ENCODE assay signal across 1 cellular context in genomic region chr6:41325446-41326066, GRCh38.
TF ChIP-seq lines count a peak whose summit lies in the region.

No MANE protein-coding gene starts in this region.

TF ChIP-seq in K562, 482 proteins besides CTCF, POLR2A, EP300 and RAD21 (continued from another document and continues in another):
- no peak for TF ChIP-seq ZNF589 (CRISPR knock-in tag; IDR thresholded peaks at IDR 0.05; ENCODE audit: low read depth)
- TF ChIP-seq PATZ1 (CRISPR knock-in tag; IDR thresholded peaks at IDR 0.05; ENCODE audit: borderline replicate concordance), result no peak
- no peak for TF ChIP-seq SUPT5H (IDR thresholded peaks at IDR 0.05)
- TF ChIP-seq, protein P1, sequence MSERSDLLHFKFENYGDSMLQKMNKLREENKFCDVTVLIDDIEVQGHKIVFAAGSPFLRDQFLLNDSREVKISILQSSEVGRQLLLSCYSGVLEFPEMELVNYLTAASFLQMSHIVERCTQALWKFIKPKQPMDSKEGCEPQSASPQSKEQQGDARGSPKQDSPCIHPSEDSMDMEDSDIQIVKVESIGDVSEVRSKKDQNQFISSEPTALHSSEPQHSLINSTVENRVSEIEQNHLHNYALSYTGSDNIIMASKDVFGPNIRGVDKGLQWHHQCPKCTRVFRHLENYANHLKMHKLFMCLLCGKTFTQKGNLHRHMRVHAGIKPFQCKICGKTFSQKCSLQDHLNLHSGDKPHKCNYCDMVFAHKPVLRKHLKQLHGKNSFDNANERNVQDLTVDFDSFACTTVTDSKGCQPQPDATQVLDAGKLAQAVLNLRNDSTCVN (CRISPR knock-in tag; IDR thresholded peaks at IDR 0.05), result no peak
- TF ChIP-seq RBFOX2 (IDR thresholded peaks at IDR 0.05; ENCODE audit: low read depth, low read length), result no peak
- TF ChIP-seq, protein P2, sequence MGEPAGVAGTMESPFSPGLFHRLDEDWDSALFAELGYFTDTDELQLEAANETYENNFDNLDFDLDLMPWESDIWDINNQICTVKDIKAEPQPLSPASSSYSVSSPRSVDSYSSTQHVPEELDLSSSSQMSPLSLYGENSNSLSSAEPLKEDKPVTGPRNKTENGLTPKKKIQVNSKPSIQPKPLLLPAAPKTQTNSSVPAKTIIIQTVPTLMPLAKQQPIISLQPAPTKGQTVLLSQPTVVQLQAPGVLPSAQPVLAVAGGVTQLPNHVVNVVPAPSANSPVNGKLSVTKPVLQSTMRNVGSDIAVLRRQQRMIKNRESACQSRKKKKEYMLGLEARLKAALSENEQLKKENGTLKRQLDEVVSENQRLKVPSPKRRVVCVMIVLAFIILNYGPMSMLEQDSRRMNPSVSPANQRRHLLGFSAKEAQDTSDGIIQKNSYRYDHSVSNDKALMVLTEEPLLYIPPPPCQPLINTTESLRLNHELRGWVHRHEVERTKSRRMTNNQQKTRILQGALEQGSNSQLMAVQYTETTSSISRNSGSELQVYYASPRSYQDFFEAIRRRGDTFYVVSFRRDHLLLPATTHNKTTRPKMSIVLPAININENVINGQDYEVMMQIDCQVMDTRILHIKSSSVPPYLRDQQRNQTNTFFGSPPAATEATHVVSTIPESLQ (CRISPR knock-in tag; IDR thresholded peaks at IDR 0.05), result no peak
- no peak for TF ChIP-seq FOS (IDR thresholded peaks at IDR 0.05; ENCODE audit: extremely low read depth, insufficient read length)
- TF ChIP-seq ASH1L (IDR thresholded peaks at IDR 0.05; ENCODE audit: borderline replicate concordance, low read depth, partially characterized antibody), result no peak
- no peak for TF ChIP-seq SMC3 (conservative IDR thresholded peaks at IDR 0.05; ENCODE audit: insufficient read depth, low read depth, low read length)
- TF ChIP-seq NFXL1 (CRISPR knock-in tag; IDR thresholded peaks at IDR 0.05), result no peak
- TF ChIP-seq ZNF239 (CRISPR knock-in tag; IDR thresholded peaks at IDR 0.05), result no peak
- no peak for TF ChIP-seq ZNF280B (CRISPR knock-in tag; IDR thresholded peaks at IDR 0.05)
- TF ChIP-seq SMARCE1 (IDR thresholded peaks at IDR 0.05), result peak; percentile 70; the same call in 1 of the 2 replicates
- TF ChIP-seq ZNF24 (IDR thresholded peaks at IDR 0.05), result no peak
- TF ChIP-seq FOXJ3 (CRISPR knock-in tag; IDR thresholded peaks at IDR 0.05), result no peak
- TF ChIP-seq BACH1 (tag; IDR thresholded peaks at IDR 0.05), result no peak
- TF ChIP-seq, protein P3, sequence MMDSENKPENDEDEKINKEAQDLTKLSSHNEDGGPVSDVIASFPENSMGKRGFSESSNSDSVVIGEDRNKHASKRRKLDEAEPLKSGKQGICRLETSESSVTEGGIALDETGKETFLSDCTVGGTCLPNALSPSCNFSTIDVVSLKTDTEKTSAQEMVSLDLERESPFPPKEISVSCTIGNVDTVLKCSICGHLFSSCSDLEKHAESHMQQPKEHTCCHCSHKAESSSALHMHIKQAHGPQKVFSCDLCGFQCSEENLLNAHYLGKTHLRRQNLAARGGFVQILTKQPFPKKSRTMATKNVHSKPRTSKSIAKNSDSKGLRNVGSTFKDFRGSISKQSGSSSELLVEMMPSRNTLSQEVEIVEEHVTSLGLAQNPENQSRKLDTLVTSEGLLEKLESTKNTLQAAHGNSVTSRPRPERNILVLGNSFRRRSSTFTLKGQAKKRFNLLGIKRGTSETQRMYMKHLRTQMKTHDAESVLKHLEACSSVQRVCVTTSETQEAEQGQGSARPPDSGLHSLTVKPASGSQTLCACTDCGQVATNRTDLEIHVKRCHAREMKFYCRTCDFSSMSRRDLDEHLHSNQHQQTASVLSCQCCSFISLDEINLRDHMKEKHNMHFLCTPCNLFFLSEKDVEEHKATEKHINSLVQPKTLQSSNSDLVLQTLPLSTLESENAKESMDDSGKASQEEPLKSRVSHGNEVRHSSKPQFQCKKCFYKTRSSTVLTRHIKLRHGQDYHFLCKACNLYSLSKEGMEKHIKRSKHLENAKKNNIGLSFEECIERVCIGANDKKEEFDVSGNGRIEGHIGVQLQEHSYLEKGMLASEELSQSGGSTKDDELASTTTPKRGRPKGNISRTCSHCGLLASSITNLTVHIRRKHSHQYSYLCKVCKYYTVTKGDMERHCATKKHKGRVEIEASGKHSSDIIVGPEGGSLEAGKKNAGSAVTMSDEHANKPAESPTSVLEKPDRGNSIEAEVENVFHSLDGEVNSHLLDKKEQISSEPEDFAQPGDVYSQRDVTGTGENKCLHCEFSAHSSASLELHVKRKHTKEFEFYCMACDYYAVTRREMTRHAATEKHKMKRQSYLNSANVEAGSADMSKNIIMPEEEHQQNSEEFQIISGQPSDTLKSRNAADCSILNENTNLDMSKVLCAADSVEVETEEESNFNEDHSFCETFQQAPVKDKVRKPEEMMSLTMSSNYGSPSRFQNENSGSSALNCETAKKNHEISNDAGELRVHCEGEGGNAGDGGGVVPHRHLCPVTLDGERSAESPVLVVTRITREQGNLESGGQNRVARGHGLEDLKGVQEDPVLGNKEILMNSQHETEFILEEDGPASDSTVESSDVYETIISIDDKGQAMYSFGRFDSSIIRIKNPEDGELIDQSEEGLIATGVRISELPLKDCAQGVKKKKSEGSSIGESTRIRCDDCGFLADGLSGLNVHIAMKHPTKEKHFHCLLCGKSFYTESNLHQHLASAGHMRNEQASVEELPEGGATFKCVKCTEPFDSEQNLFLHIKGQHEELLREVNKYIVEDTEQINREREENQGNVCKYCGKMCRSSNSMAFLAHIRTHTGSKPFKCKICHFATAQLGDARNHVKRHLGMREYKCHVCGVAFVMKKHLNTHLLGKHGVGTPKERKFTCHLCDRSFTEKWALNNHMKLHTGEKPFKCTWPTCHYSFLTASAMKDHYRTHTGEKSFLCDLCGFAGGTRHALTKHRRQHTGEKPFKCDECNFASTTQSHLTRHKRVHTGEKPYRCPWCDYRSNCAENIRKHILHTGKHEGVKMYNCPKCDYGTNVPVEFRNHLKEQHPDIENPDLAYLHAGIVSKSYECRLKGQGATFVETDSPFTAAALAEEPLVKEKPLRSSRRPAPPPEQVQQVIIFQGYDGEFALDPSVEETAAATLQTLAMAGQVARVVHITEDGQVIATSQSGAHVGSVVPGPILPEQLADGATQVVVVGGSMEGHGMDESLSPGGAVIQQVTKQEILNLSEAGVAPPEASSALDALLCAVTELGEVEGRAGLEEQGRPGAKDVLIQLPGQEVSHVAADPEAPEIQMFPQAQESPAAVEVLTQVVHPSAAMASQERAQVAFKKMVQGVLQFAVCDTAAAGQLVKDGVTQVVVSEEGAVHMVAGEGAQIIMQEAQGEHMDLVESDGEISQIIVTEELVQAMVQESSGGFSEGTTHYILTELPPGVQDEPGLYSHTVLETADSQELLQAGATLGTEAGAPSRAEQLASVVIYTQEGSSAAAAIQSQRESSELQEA (IDR thresholded peaks at IDR 0.05; ENCODE audit: low read depth), result no peak
- no peak for TF ChIP-seq SP1 (CRISPR knock-in tag; IDR thresholded peaks at IDR 0.05)
- TF ChIP-seq PTTG1 (tag; IDR thresholded peaks at IDR 0.05; ENCODE audit: low read depth), result no peak
- no peak for TF ChIP-seq CBX3 (IDR thresholded peaks at IDR 0.05; ENCODE audit: borderline replicate concordance in 1 of 2, low read length in 2 of 2)
- no peak for TF ChIP-seq ZNF212 (CRISPR knock-in tag; IDR thresholded peaks at IDR 0.05)
- TF ChIP-seq, protein P4, sequence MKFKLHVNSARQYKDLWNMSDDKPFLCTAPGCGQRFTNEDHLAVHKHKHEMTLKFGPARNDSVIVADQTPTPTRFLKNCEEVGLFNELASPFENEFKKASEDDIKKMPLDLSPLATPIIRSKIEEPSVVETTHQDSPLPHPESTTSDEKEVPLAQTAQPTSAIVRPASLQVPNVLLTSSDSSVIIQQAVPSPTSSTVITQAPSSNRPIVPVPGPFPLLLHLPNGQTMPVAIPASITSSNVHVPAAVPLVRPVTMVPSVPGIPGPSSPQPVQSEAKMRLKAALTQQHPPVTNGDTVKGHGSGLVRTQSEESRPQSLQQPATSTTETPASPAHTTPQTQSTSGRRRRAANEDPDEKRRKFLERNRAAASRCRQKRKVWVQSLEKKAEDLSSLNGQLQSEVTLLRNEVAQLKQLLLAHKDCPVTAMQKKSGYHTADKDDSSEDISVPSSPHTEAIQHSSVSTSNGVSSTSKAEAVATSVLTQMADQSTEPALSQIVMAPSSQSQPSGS (CRISPR knock-in tag; IDR thresholded peaks at IDR 0.05), result no peak
- TF ChIP-seq, protein P5, sequence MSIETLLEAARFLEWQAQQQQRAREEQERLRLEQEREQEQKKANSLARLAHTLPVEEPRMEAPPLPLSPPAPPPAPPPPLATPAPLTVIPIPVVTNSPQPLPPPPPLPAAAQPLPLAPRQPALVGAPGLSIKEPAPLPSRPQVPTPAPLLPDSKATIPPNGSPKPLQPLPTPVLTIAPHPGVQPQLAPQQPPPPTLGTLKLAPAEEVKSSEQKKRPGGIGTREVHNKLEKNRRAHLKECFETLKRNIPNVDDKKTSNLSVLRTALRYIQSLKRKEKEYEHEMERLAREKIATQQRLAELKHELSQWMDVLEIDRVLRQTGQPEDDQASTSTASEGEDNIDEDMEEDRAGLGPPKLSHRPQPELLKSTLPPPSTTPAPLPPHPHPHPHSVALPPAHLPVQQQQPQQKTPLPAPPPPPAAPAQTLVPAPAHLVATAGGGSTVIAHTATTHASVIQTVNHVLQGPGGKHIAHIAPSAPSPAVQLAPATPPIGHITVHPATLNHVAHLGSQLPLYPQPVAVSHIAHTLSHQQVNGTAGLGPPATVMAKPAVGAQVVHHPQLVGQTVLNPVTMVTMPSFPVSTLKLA (conservative IDR thresholded peaks at IDR 0.05), result peak in 1 of 2 experiments; percentile 51; a peak in 1 of 4 replicates
- no peak for TF ChIP-seq XRCC5 (IDR thresholded peaks at IDR 0.05; ENCODE audit: low read depth, low read length)
- TF ChIP-seq CLOCK (CRISPR knock-in tag; IDR thresholded peaks at IDR 0.05; ENCODE audit: borderline replicate concordance), result no peak
- TF ChIP-seq BHLHE40 (IDR thresholded peaks at IDR 0.05; ENCODE audit: low read length), result no peak
- no peak for TF ChIP-seq ZNF766 (CRISPR knock-in tag; conservative IDR thresholded peaks at IDR 0.05)
- TF ChIP-seq NFIX (CRISPR knock-in tag; IDR thresholded peaks at IDR 0.05; ENCODE audit: low read depth), result no peak
- TF ChIP-seq ADNP (tag; IDR thresholded peaks at IDR 0.05), result no peak
- no peak for TF ChIP-seq COPS2 (conservative IDR thresholded peaks at IDR 0.05)
- TF ChIP-seq SMAD4 (CRISPR knock-in tag; conservative IDR thresholded peaks at IDR 0.05), result peak; percentile 79
- TF ChIP-seq CBX2 (IDR thresholded peaks at IDR 0.05; ENCODE audit: insufficient read depth, low read length, poor library complexity, severe bottlenecking), result no peak
- TF ChIP-seq WHSC1 (IDR thresholded peaks at IDR 0.05; ENCODE audit: low read length), result no peak
- TF ChIP-seq MTA3 (IDR thresholded peaks at IDR 0.05; ENCODE audit: borderline replicate concordance), result 0 out of 2 replicates have a peak, but pooled peaks have one; percentile 17
- TF ChIP-seq RFX7 (CRISPR knock-in tag; IDR thresholded peaks at IDR 0.05), result no peak
- no peak for TF ChIP-seq ZNF436 (CRISPR knock-in tag; IDR thresholded peaks at IDR 0.05)
- no peak for TF ChIP-seq SRSF1 (IDR thresholded peaks at IDR 0.05; ENCODE audit: low read depth, low read length)
- no peak for TF ChIP-seq BRD4 (IDR thresholded peaks at IDR 0.05)
- no peak for TF ChIP-seq PRMT5 (CRISPR knock-in tag; IDR thresholded peaks at IDR 0.05)
- TF ChIP-seq DPF2 (IDR thresholded peaks at IDR 0.05), result peak; percentile 87
- TF ChIP-seq ZNF408 (CRISPR knock-in tag; IDR thresholded peaks at IDR 0.05; ENCODE audit: low read depth), result no peak
